ENCODE assay signal across 6 cellular contexts in the genomic region with DNA sequence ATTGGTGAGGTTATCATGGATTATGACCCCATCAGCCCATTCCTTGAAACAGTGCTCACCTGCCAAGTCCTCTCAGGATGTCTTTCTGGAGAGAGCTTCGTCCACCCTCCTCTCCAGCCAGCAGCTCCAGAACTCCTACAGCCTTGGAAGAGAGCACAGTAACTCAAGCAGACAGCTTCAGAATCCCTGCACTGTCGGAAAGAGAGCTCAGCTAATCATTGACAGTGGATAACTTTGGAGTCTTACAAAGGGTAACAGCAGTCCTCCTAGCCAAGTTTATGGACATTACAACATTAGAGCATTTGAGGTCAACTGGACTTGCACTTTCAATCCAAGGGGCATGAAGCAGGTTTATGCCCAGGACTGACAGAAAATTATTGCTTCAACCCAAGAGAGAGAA. TPM values are rescaled to one million over a fixed set of nuclear protein-coding genes. Genes with fewer than 3 reads are reported as not detected.
"Had no signal": no experiment of that assay in that cellular context is flagged by ENCODE, and none has a peak within 500 bp of the region (broad histone marks: within the 10 kb centered on the region; RNA-seq: fewer than 3 reads in every experiment).

A gene with protein sequence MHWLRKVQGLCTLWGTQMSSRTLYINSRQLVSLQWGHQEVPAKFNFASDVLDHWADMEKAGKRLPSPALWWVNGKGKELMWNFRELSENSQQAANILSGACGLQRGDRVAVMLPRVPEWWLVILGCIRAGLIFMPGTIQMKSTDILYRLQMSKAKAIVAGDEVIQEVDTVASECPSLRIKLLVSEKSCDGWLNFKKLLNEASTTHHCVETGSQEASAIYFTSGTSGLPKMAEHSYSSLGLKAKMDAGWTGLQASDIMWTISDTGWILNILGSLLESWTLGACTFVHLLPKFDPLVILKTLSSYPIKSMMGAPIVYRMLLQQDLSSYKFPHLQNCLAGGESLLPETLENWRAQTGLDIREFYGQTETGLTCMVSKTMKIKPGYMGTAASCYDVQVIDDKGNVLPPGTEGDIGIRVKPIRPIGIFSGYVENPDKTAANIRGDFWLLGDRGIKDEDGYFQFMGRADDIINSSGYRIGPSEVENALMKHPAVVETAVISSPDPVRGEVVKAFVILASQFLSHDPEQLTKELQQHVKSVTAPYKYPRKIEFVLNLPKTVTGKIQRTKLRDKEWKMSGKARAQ (minus strand): TSS at position 220 of the 400 bp plus-strand sequence. CDS start 11,522 bp downstream, outside the sequence.

RNA-seq across cellular contexts. Expression of the gene that starts here (rescaled TPM):
- total RNA-seq: GM23248, H4, H7, HFFc6, HT1080, IMR-90 had no signal
- polyA plus RNA-seq: GM23248, IMR-90 had no signal
